In genomic region chr13:28719227-28719562, GRCh38 we compare ENCODE assay signal across 9 cellular contexts. TPM values are rescaled to one million over a fixed set of nuclear protein-coding genes. Genes with fewer than 3 reads are reported as not detected.
DNase-seq lines count a peak whose midpoint lies in the region; ATAC-seq and TF ChIP-seq lines count a peak whose summit lies in the region.
"Had no signal": no experiment of that assay in that cellular context is flagged by ENCODE, and none has a peak within 500 bp of the region (broad histone marks: within the 10 kb centered on the region; RNA-seq: fewer than 3 reads in every experiment).

No MANE protein-coding gene starts in this region.

- H3K4me3 ChIP-seq in ascending aorta (peak overlapping the region; percentile 67 to 91), lower leg skin (ENCODE audit: low read depth, poor library complexity, severe bottlenecking) (peak overlapping the region; percentile 43), transverse colon (peak overlapping the region in 3 of 4 donors; percentile 41 to 63 (median 63))

- TF ChIP-seq POLR2A in lower leg skin (IDR thresholded peaks at IDR 0.05) = no peak
- no peak for TF ChIP-seq POLR2A in transverse colon (IDR thresholded peaks at IDR 0.05)

- H3K9me3 ChIP-seq in ascending aorta (no peaks in the 10 kb centered on the region), transverse colon (no peaks in the 10 kb centered on the region)

- no peak for DNase-seq in activated T-cell treated with anti-CD3 and anti-CD28 coated beads, Interleukin-2, amount 50 U/mL, for 24 hours
- DNase-seq in activated T-cell treated with anti-CD3 and anti-CD28 coated beads, Interleukin-2, amount 50 U/mL, for 48 hours = no peak
- no peak for DNase-seq in ascending aorta (ENCODE audit: low spot score in 2 of 2)
- no peak for DNase-seq in lower leg skin (ENCODE audit: low spot score in 2 of 2)
- DNase-seq in transverse colon = no peak
- DNase-seq in stimulated activated CD4-positive, alpha-beta T cell treated with anti-CD3 and anti-CD28 coated beads, Interleukin-2, amount 100 ng/mL, for 48 hours = no peak
- no peak for DNase-seq in DMS153 treated with DMSO at 0.1 percent for 48 hours (lab: John Stamatoyannopoulos, UW; ENCODE audit: unreplicated experiment)
- DNase-seq: SHP77 had no signal

- H3K36me3 ChIP-seq in ascending aorta (no peaks in the 10 kb centered on the region), transverse colon (no peaks in the 10 kb centered on the region)

- no peak for TF ChIP-seq CTCF in ascending aorta (IDR thresholded peaks at IDR 0.05)
- no peak for TF ChIP-seq CTCF in lower leg skin (IDR thresholded peaks at IDR 0.05)
- TF ChIP-seq CTCF in transverse colon (IDR thresholded peaks at IDR 0.05) = no peak

- in situ Hi-C loops in transverse colon (cut with MboI; ENCODE audit: low pct_ligation_motif_present in 1 of 4, low pct_unique_long_range_greater_than_20kb in 1 of 4, low sequenced_read_pairs in 3 of 4) = no loop called here

- peaks cover 0 to 6% of the 10 kb centered on the region in 2 donors for H3K4me1 ChIP-seq in ascending aorta
- H3K4me1 ChIP-seq in transverse colon = peaks cover 0 to 31% (median 18%) of the 10 kb centered on the region in 4 donors

- no peaks in the 10 kb centered on the region for H3K27me3 ChIP-seq in ascending aorta
- no peaks in the 10 kb centered on the region for H3K27me3 ChIP-seq in transverse colon

- H3K27ac Mint-ChIP-seq in activated T-cell treated with anti-CD3 and anti-CD28 coated beads, Interleukin-2, amount 50 U/mL, for 24 hours = peak overlapping the region; percentile 92

- H3K4me1 Mint-ChIP-seq in activated T-cell treated with anti-CD3 and anti-CD28 coated beads, Interleukin-2, amount 50 U/mL, for 24 hours (ENCODE audit: low read depth) = peaks cover 41% of the 10 kb centered on the region

- ATAC-seq in HG03469 (IDR thresholded peaks at IDR 0.05; ENCODE audit: unreplicated experiment) = no peak

- H3K4me3 Mint-ChIP-seq in activated T-cell treated with anti-CD3 and anti-CD28 coated beads, Interleukin-2, amount 50 U/mL, for 24 hours = peak overlapping the region; percentile 88

- H3K9me3 Mint-ChIP-seq in activated T-cell treated with anti-CD3 and anti-CD28 coated beads, Interleukin-2, amount 50 U/mL, for 24 hours = no peaks in the 10 kb centered on the region

- intact Hi-C loops in ascending aorta (cut with DNase I) (loop anchor here (2.0 to 10.0 kb wide), 2 partner anchors 78 to 1586 kb away; partner anchors contain the start of gene KATNAL1), lower leg skin (cut with DNase I; ENCODE audit: low total_unique reads) (no loop called here), transverse colon (cut with DNase I; ENCODE audit: low total_unique reads) (loop anchor here (2.0 kb wide), 1 partner anchor 62 kb away; no protein-coding TSS in a partner anchor)

- no peaks in the 10 kb centered on the region for H3K27me3 Mint-ChIP-seq in activated T-cell treated with anti-CD3 and anti-CD28 coated beads, Interleukin-2, amount 50 U/mL, for 24 hours

- H3K27ac ChIP-seq in ascending aorta (peak overlapping the region; percentile 70 to 96), transverse colon (peak overlapping the region; percentile 92 to 98 (median 92))

- 11 to 22% methylated on average over 9 of the region's 9 CpGs for WGBS in lower leg skin, 2 donors
- 8% methylated on average over 8 to 9 of the region's 9 CpGs for WGBS in transverse colon (ENCODE audit: low coverage in 1 of 2), 2 donors

- H3K36me3 Mint-ChIP-seq in activated T-cell treated with anti-CD3 and anti-CD28 coated beads, Interleukin-2, amount 50 U/mL, for 24 hours (ENCODE audit: low read depth) = peaks cover 19% of the 10 kb centered on the region

- no peak for TF ChIP-seq EP300 in transverse colon (IDR thresholded peaks at IDR 0.05; ENCODE audit: low read depth)

RNA-seq across cellular contexts. Expression of gene SLC46A3, which starts 0.4 kb away (rescaled TPM):
- total RNA-seq in ascending aorta = 2.8 TPM
- total RNA-seq in lower leg skin = 10 to 100 TPM in 2 of 4 donors, 1 to 10 TPM in 2; 5.4 to 16.5 (median 9.3) TPM
- total RNA-seq in transverse colon = 10 to 100 TPM in 3 of 4 donors, 1 to 10 TPM in 1; 6.4 to 65.8 (median 46.5) TPM
